In genomic region chr2:189560273-189560586, GRCh38 we compare ENCODE assay signal across 34 cellular contexts. TPM values are rescaled to one million over a fixed set of nuclear protein-coding genes. Genes with fewer than 3 reads are reported as not detected.
DNase-seq lines count a peak whose midpoint lies in the region; ATAC-seq, FAIRE-seq and TF ChIP-seq lines count a peak whose summit lies in the region.
"Had no signal": no experiment of that assay in that cellular context is flagged by ENCODE, and none has a peak within 500 bp of the region (broad histone marks: within the 10 kb centered on the region; RNA-seq: fewer than 3 reads in every experiment).

No MANE protein-coding gene starts in this region.

- H3K36me3 Mint-ChIP-seq in T-cell = peaks cover 29% of the 10 kb centered on the region
- H3K36me3 Mint-ChIP-seq: stimulated activated memory B cell treated with anti-CD40 and anti-IgM and Interleukin-4, amounts not matched to agents 10 μg/mL and 1 μg/mL and 100 μg/mL, for 72 hours; WTC11 had no signal

- TF ChIP-seq CTCF in 22Rv1 (IDR thresholded peaks at IDR 0.05) = no peak
- no peak for TF ChIP-seq CTCF in adrenal gland (IDR thresholded peaks at IDR 0.05)
- TF ChIP-seq CTCF in HepG2 (CRISPR knock-in tag; IDR thresholded peaks at IDR 0.05) = no peak
- TF ChIP-seq CTCF in gastrocnemius medialis (IDR thresholded peaks at IDR 0.05 in 4 of 5, conservative IDR thresholded peaks at IDR 0.05 in 1 of 5) = no peak

- TF ChIP-seq EP300 in HepG2 (IDR thresholded peaks at IDR 0.05; ENCODE audit: low read depth in 2 of 2, low read length in 2 of 2) (no peak), HepG2 (CRISPR knock-in tag; IDR thresholded peaks at IDR 0.05; ENCODE audit: borderline replicate concordance) (no peak)

- H3K4me1 Mint-ChIP-seq in T-cell = peaks cover 11 to 27% (median 20%) of the 10 kb centered on the region in 3 donors
- H3K4me1 Mint-ChIP-seq: stimulated activated memory B cell treated with anti-CD40 and anti-IgM and Interleukin-4, amounts not matched to agents 10 μg/mL and 1 μg/mL and 100 μg/mL, for 72 hours had no signal

- peak overlapping the region; percentile 35 for H3K27ac ChIP-seq in 22Rv1
- peak overlapping the region in 4 of 5 donors; percentile 38 to 69 (median 67) for H3K27ac ChIP-seq in adrenal gland
- peak overlapping the region; percentile 34 for H3K27ac ChIP-seq in HepG2 (ENCODE audit: extremely low read length, insufficient read depth, low read length)
- H3K27ac ChIP-seq in gastrocnemius medialis = peak overlapping the region in 3 of 4 donors; percentile 39 to 61 (median 60)
- H3K27ac ChIP-seq: brain microvascular endothelial cell, lower lobe of right lung, suprapubic skin had no signal

- H3K4me3 Mint-ChIP-seq in T-cell = no peak overlapping the region
- H3K4me3 Mint-ChIP-seq: activated CD4-positive, alpha-beta T cell treated with anti-CD3 and anti-CD28 coated beads, Interleukin-2, amount 10 ng/mL, durations not matched to agents 7 days and 5 days; activated CD8-positive, alpha-beta memory T cell treated with anti-CD3 and anti-CD28 coated beads, Interleukin-2, amount 10 ng/mL, durations not matched to agents 7 days and 5 days; activated T-cell treated with anti-CD3 and anti-CD28 coated beads, Interleukin-2, amount 50 U/mL, for 72 hours; B cell; CD8-positive, alpha-beta memory T cell; effector memory CD8-positive, alpha-beta T cell; H9; stimulated activated memory B cell treated with anti-CD40 and anti-IgM and Interleukin-4, amounts not matched to agents 10 μg/mL and 1 μg/mL and 100 μg/mL, for 72 hours; WTC11 had no signal

- TF ChIP-seq POLR2A in adrenal gland (IDR thresholded peaks at IDR 0.05) (peak in 1 of 2 donors; percentile 17), HepG2 (IDR thresholded peaks at IDR 0.05; ENCODE audit: insufficient read depth in 1 of 2, low read depth in 2 of 2, low read length in 2 of 2) (no peak), gastrocnemius medialis (IDR thresholded peaks at IDR 0.05) (no peak)

- H3K4me3 ChIP-seq in adrenal gland (no peak overlapping the region), HepG2 (replicated peaks in 1 of 3; ENCODE audit: insufficient read depth in 1 of 3, low read depth in 2 of 3, low read length in 3 of 3) (no peak overlapping the region), gastrocnemius medialis (no peak overlapping the region)
- H3K4me3 ChIP-seq: esophagus muscularis mucosa, gastroesophageal sphincter, lower lobe of right lung, mucosa of descending colon, suprapubic skin had no signal

- no peaks in the 10 kb centered on the region for H3K9me3 Mint-ChIP-seq in T-cell
- H3K9me3 Mint-ChIP-seq: activated CD4-positive, alpha-beta T cell treated with anti-CD3 and anti-CD28 coated beads, Interleukin-2, amount 10 ng/mL, durations not matched to agents 7 days and 5 days; effector memory CD8-positive, alpha-beta T cell; H9; stimulated activated memory B cell treated with anti-CD40 and anti-IgM and Interleukin-4, amounts not matched to agents 10 μg/mL and 1 μg/mL and 100 μg/mL, for 72 hours; WTC11 had no signal

- ATAC-seq in HepG2 (no peak), gastrocnemius medialis (no peak), T-cell (replicated peaks in 1 of 4) (no peak), esophagus mucosa (no peak)
- ATAC-seq: activated CD8-positive, alpha-beta memory T cell treated with anti-CD3 and anti-CD28 coated beads, Interleukin-2, amount 10 ng/mL, durations not matched to agents 7 days and 5 days; activated T-cell treated with anti-CD3 and anti-CD28 coated beads, Interleukin-2, amount 50 U/mL, for 72 hours; effector memory CD8-positive, alpha-beta T cell; stimulated activated memory B cell treated with anti-CD40 and anti-IgM and Interleukin-4, amounts not matched to agents 10 μg/mL and 1 μg/mL and 100 μg/mL, for 72 hours; WTC11 had no signal

- H3K4me1 ChIP-seq in adrenal gland (replicated peaks in 1 of 2) = peaks cover 89 to 93% of the 10 kb centered on the region in 2 donors
- H3K4me1 ChIP-seq in HepG2 (ENCODE audit: insufficient read depth, low read length) = peaks cover 51% of the 10 kb centered on the region
- peaks cover 57% of the 10 kb centered on the region in 2 donors for H3K4me1 ChIP-seq in gastrocnemius medialis

- H3K27me3 Mint-ChIP-seq in T-cell = no peaks in the 10 kb centered on the region
- H3K27me3 Mint-ChIP-seq: activated CD4-positive, alpha-beta T cell treated with anti-CD3 and anti-CD28 coated beads, Interleukin-2, amount 10 ng/mL, durations not matched to agents 7 days and 5 days; activated CD8-positive, alpha-beta memory T cell treated with anti-CD3 and anti-CD28 coated beads, Interleukin-2, amount 10 ng/mL, durations not matched to agents 7 days and 5 days had no signal

- no peak overlapping the region for H2AFZ ChIP-seq in HepG2 (ENCODE audit: low read length)

- CTCF ChIA-PET in HepG2 (lab: Yijun Ruan, JAX; ENCODE audit: low intra/inter-chr PET ratio, low total read pairs) (no interaction called here), T-cell (lab: Charles Lee) (no interaction called here)

- H3K79me2 ChIP-seq in HepG2 (ENCODE audit: insufficient read depth, low read length) = no peaks in the 10 kb centered on the region

- no peaks in the 10 kb centered on the region for H4K20me1 ChIP-seq in HepG2 (ENCODE audit: insufficient read depth, low read length)

- H3K4me2 ChIP-seq in HepG2 (ENCODE audit: low read depth, low read length) = no peak overlapping the region

- BruUV-seq in HepG2 (replicated peaks; lab: Mats Ljungman, UMichigan) = no TSS peak

- no peaks in the 10 kb centered on the region for H3K27me3 ChIP-seq in adrenal gland
- H3K27me3 ChIP-seq in HepG2 (ENCODE audit: control insufficient read depth in 1 of 2, insufficient read depth in 2 of 2, low read length in 2 of 2) = no peaks in the 10 kb centered on the region
- no peaks in the 10 kb centered on the region for H3K27me3 ChIP-seq in gastrocnemius medialis
- H3K27me3 ChIP-seq: brain microvascular endothelial cell, esophagus muscularis mucosa, gastroesophageal sphincter, suprapubic skin had no signal

- POLR2A ChIA-PET in HepG2 (lab: Yijun Ruan, JAX) (interaction anchor here (0.5 to 3.1 kb wide), 4 partner anchors 18 to 120 kb away, joined by 3 to 26 read pairs (median 3); partner anchors contain the start of gene SLC40A1), T-cell (lab: Charles Lee) (no interaction called here)

- TF ChIP-seq RAD21 in HepG2 (CRISPR knock-in tag; IDR thresholded peaks at IDR 0.05) = no peak

- no peaks in the 10 kb centered on the region for H3K9me3 ChIP-seq in adrenal gland (replicated peaks in 1 of 3)
- H3K9me3 ChIP-seq in HepG2 (ENCODE audit: low read length) = no peaks in the 10 kb centered on the region
- no peaks in the 10 kb centered on the region for H3K9me3 ChIP-seq in gastrocnemius medialis
- H3K9me3 ChIP-seq: esophagus muscularis mucosa, gastroesophageal sphincter, lower lobe of right lung, mucosa of descending colon, suprapubic skin had no signal

- DNase-seq in adrenal gland = no peak
- no peak for DNase-seq in HepG2 (ENCODE audit: low spot score)
- DNase-seq in gastrocnemius medialis = no peak
- no peak for DNase-seq in T-cell
- DNase-seq in activated T-cell treated with anti-CD3 and anti-CD28 coated beads, Interleukin-2, amount 50 U/mL, for 1 hour = no peak
- DNase-seq in HK-2 (ENCODE audit: unreplicated experiment) = no peak
- DNase-seq: activated CD4-positive, alpha-beta T cell treated with anti-CD3 and anti-CD28 coated beads, Interleukin-2, amount 10 ng/mL, durations not matched to agents 7 days and 5 days; activated CD8-positive, alpha-beta memory T cell treated with anti-CD3 and anti-CD28 coated beads, Interleukin-2, amount 10 ng/mL, durations not matched to agents 7 days and 5 days; activated naive CD4-positive, alpha-beta T cell; activated T-cell treated with anti-CD3 and anti-CD28 coated beads, Interleukin-2, amount 50 U/mL, for 72 hours; brain microvascular endothelial cell; CD8-positive, alpha-beta memory T cell; DMS153; effector memory CD8-positive, alpha-beta T cell; H9; lower lobe of right lung; mucosa of descending colon; NCI-H1105; NCI-H2029; NCI-H524 treated with DMSO at 0.1 percent for 48 hours; NK-92 treated with Interleukin-12 subunit alpha and Interleukin-12 subunit beta, amount 100 ng/mL, for 24 hours; SHP77; stimulated activated CD4-positive, alpha-beta T cell treated with anti-CD3 and anti-CD28 coated beads, Interleukin-4, amount 100 ng/mL, for 4 hours; SW 1271 had no signal

- no peak overlapping the region for H3K27ac Mint-ChIP-seq in T-cell
- H3K27ac Mint-ChIP-seq: activated CD4-positive, alpha-beta T cell treated with anti-CD3 and anti-CD28 coated beads, Interleukin-2, amount 10 ng/mL, durations not matched to agents 7 days and 5 days; activated CD8-positive, alpha-beta memory T cell treated with anti-CD3 and anti-CD28 coated beads, Interleukin-2, amount 10 ng/mL, durations not matched to agents 7 days and 5 days; activated T-cell treated with anti-CD3 and anti-CD28 coated beads, Interleukin-2, amount 50 U/mL, for 72 hours; B cell; effector memory CD8-positive, alpha-beta T cell; stimulated activated memory B cell treated with anti-CD40 and anti-IgM and Interleukin-4, amounts not matched to agents 10 μg/mL and 1 μg/mL and 100 μg/mL, for 72 hours; WTC11 had no signal

- in situ Hi-C loops in HepG2 (cut with HindIII; ENCODE audit: extremely low pct_ligation_motif_present, low pct_unique_long_range_greater_than_20kb) (no loop called here), gastrocnemius medialis (cut with MboI; ENCODE audit: low sequenced_read_pairs in 4 of 4) (no loop called here)

- H3K36me3 ChIP-seq in adrenal gland (replicated peaks in 1 of 2) (peaks cover 0 to 39% of the 10 kb centered on the region in 2 donors), HepG2 (replicated peaks in 1 of 2; ENCODE audit: control insufficient read depth in 1 of 2, insufficient read depth in 2 of 2, low read length in 2 of 2) (peaks cover 8 to 12% of the 10 kb centered on the region in 2 experiments; a peak in 4 of 5 replicates), gastrocnemius medialis (peaks cover 0 to 45% of the 10 kb centered on the region in 2 donors)
- H3K36me3 ChIP-seq: brain microvascular endothelial cell had no signal

- H3K9ac ChIP-seq in HepG2 (ENCODE audit: insufficient read depth, low read depth, low read length) = no peak overlapping the region

- intact Hi-C loops in adrenal gland (cut with DNase I) = no loop called here
- intact Hi-C loops in HepG2 (cut with micrococcal nuclease; ENCODE audit: unreplicated experiment) = no loop called here
- intact Hi-C loops in gastrocnemius medialis (cut with DNase I; ENCODE audit: low total_unique reads) = no loop called here

- FAIRE-seq in HepG2 (lab: Jason Lieb, UNC) = no peak
- FAIRE-seq: G401.6 had no signal

RNA-seq across cellular contexts. Expression of gene SLC40A1, which starts 20.4 kb away (rescaled TPM):
- total RNA-seq in adrenal gland (1,000 to 10,000 TPM in 5 of 8 donors, 100 to 1,000 TPM in 2, 10 to 100 TPM in 1; 84.1 to 3,561 (median 1,319) TPM), HepG2 (2016; rRNA removed; fragmentation: Illumina TruSeq; extraction: Trizol) (10.6 and 19.2 TPM in 2 replicates), gastrocnemius medialis (10 to 100 TPM; 24.8 to 81.8 (median 37.4) TPM), T-cell (10 to 100 TPM; 20.7 to 43.7 (median 24.6) TPM), esophagus mucosa (11.8 TPM)
- polyA plus RNA-seq in adrenal gland (100 to 1,000 TPM; 115 to 215 (median 154) TPM), HepG2 (2011; rRNA removed) (21.4 and 24.9 TPM in 2 replicates)
- total RNA-seq in HepG2 (2016; cell fraction: cytosol; rRNA removed; fragmentation: Illumina TruSeq; extraction: Trizol; ENCODE audit: low read depth) = 2.5 and 3.1 TPM in 2 replicates
- 10.6 and 17.6 TPM in 2 replicates for total RNA-seq in HepG2 (2016; cell fraction: insoluble cytoplasmic fraction; rRNA removed; fragmentation: Illumina TruSeq; extraction: Trizol)
- total RNA-seq in HepG2 (2016; cell fraction: membrane; rRNA removed; fragmentation: Illumina TruSeq; extraction: Trizol) = 20.1 and 24.4 TPM in 2 replicates
- 9.0 and 10.7 TPM in 2 replicates for total RNA-seq in HepG2 (2016; cell fraction: nucleus; rRNA removed; fragmentation: Illumina TruSeq; extraction: Trizol)
- 14.9 and 22.6 TPM in 2 replicates for polyA plus RNA-seq in HepG2 (2011; cell fraction: cytosol; rRNA removed)
- 12.3 and 12.6 TPM in 2 replicates for polyA plus RNA-seq in HepG2 (2011; cell fraction: nucleus; rRNA removed)
- 35.5 and 45.2 TPM in 2 replicates for polyA plus RNA-seq in HepG2 (2012)
- 3.4 and 3.6 TPM in 2 replicates for polyA plus RNA-seq in HepG2 (2016; cell fraction: cytosol; fragmentation: Illumina TruSeq; extraction: Trizol; ENCODE audit: low read depth)
- polyA plus RNA-seq in HepG2 (2016; cell fraction: insoluble cytoplasmic fraction; fragmentation: Illumina TruSeq; extraction: Trizol; ENCODE audit: low read depth) = 19.5 and 21.2 TPM in 2 replicates
- polyA plus RNA-seq in HepG2 (2016; cell fraction: membrane; fragmentation: Illumina TruSeq; extraction: Trizol; ENCODE audit: low read depth) = 19.1 and 22.9 TPM in 2 replicates
- 12.8 and 14.3 TPM in 2 replicates for polyA plus RNA-seq in HepG2 (2016; cell fraction: nucleus; fragmentation: Illumina TruSeq; extraction: Trizol; ENCODE audit: insufficient read depth, low read depth)
- 0.47 and 45.0 TPM in 2 replicates for polyA minus RNA-seq in HepG2 (2011; rRNA and poly(A)+ RNA removed; ENCODE audit: low replicate concordance)
- polyA minus RNA-seq in HepG2 (2011; cell fraction: cytosol; rRNA and poly(A)+ RNA removed) = 26.4 and 29.2 TPM in 2 replicates
- 33.1 and 37.5 TPM in 2 replicates for polyA minus RNA-seq in HepG2 (2011; cell fraction: nucleus; rRNA and poly(A)+ RNA removed)
- total RNA-seq: H9, MCF 10A had no signal
